In the genomic region with DNA sequence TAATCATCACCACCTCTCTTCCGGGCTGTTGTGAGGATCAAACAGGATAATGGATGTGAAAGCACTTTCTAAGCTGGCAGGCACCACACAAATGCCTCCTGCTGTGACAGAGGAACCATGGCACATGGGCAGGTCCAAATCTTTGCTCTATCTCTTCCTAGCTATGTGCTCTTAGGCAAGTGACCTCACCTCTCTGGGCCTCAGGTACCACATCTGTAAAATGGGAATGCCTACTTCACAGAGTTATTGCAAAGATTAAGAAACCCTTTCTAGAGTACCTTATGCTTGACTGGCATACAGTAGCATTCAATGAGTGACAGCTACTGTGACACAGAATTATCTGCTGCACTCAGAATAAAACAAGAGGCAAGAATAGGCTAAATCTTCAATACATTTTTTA, we compare ENCODE assay signal across 2 cellular contexts.
A peak's percentile ranks its signal among the peaks of the same experiment; 100 is the strongest.
TF ChIP-seq lines count a peak whose summit lies in the region.

No MANE protein-coding gene starts in this region.

TF ChIP-seq in HepG2, 621 proteins besides CTCF, POLR2A, EP300 and RAD21:
- TF ChIP-seq ZNF180 (CRISPR knock-in tag; IDR thresholded peaks at IDR 0.05; ENCODE audit: borderline replicate concordance, low read depth) (no peak), PPARG (CRISPR knock-in tag; conservative IDR thresholded peaks at IDR 0.05) (no peak), ZNF629 (CRISPR knock-in tag; conservative IDR thresholded peaks at IDR 0.05) (peak; percentile 63), RBM22 (optimal IDR thresholded peaks at IDR 0.05; ENCODE audit: low read length) (peak; percentile 36)
- TF ChIP-seq, protein P1, sequence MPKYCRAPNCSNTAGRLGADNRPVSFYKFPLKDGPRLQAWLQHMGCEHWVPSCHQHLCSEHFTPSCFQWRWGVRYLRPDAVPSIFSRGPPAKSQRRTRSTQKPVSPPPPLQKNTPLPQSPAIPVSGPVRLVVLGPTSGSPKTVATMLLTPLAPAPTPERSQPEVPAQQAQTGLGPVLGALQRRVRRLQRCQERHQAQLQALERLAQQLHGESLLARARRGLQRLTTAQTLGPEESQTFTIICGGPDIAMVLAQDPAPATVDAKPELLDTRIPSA (CRISPR knock-in tag; IDR thresholded peaks at IDR 0.05; ENCODE audit: borderline replicate concordance), result no peak
TF ChIP-seq in HepG2: peak in this region for 2.

TF ChIP-seq in H1, 55 proteins besides CTCF, POLR2A, EP300 and RAD21:
- TF ChIP-seq KDM1A (IDR thresholded peaks at IDR 0.05; ENCODE audit: borderline replicate concordance, low read length) (peak; percentile 57; the same call in 1 of the 2 replicates), NRF1 (IDR thresholded peaks at IDR 0.05; ENCODE audit: low read depth, low read length) (no peak)
